ENCODE assay signal across 8 cellular contexts in the genomic region with DNA sequence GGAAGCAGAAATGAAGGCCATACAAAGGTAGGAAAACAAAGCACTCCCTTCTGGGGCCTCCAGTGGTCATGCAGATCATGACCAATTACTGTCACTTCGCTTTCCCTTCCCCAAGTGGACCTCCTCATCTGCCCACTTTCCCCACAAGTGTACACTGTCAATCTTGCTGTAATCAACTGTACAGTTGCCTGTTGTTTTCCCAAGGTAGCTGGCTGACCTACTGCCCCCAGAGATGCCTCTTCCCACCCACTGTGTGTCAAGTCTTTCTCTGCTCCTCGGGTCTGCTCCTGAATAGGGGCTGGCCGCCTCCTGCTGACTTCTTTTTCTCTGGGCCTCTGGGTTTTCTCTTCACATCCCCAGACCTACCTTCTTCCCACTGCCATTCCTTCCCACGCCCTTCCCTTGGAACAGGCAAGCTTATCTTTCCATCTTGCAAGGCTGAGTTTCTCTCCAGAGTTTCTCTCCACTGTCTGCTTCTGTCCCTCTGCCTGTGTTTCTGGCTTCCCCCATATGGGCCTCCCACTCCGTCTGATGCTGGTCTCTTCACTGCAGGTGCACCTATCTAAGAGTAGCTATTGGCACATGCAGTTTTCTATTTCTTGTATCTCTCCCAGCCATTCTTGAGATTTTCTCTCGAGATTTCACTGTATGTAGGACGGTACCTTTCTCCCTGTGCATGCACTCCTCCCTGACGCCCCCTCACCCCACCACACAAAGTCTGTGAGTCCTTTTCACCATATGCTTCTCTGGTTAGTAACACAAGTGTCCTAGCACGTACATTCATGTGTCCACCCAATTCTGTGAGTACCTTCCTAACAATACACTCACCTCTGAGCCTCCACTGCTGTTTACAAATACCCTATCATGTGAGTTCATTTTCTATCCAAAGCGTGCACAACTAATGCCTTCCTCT. TPM values are rescaled to one million over a fixed set of nuclear protein-coding genes. Genes with fewer than 3 reads are reported as not detected.
DNase-seq lines count a peak whose midpoint lies in the region; ATAC-seq and TF ChIP-seq lines count a peak whose summit lies in the region.

No MANE protein-coding gene starts in this region.

- H3K27me3 Mint-ChIP-seq in effector memory CD8-positive, alpha-beta T cell, result no peaks in the 10 kb centered on the region
- H3K27me3 Mint-ChIP-seq in naive thymus-derived CD4-positive, alpha-beta T cell, result peaks cover 0 to 2% (median 0%) of the 10 kb centered on the region in 5 donors

- H3K27ac ChIP-seq in BLaER1 (no peak overlapping the region), KMS-11 (peak overlapping the region; percentile 79; the same call in 1 of the 2 replicates)
- no peak overlapping the region for H3K27ac ChIP-seq in naive thymus-derived CD4-positive, alpha-beta T cell (ENCODE audit: low read depth, low read length)

- peak overlapping the region; percentile 98 to 99 for H3K27ac Mint-ChIP-seq in effector memory CD8-positive, alpha-beta T cell
- H3K27ac Mint-ChIP-seq in naive thymus-derived CD4-positive, alpha-beta T cell, result peak overlapping the region in 7 of 9 donors; percentile 1 to 99 (median 66)

- H2AFZ ChIP-seq in KMS-11 (ENCODE audit: low read depth), result no peak overlapping the region

- ATAC-seq in effector memory CD8-positive, alpha-beta T cell (replicated peaks), result no peak
- no peak for ATAC-seq in naive thymus-derived CD4-positive, alpha-beta T cell
- ATAC-seq in GM21723 (IDR thresholded peaks at IDR 0.05; ENCODE audit: unreplicated experiment) (no peak), GM19452 (IDR thresholded peaks at IDR 0.05; ENCODE audit: unreplicated experiment) (no peak)

- H3K4me3 ChIP-seq in BLaER1 (no peak overlapping the region), KMS-11 (IDR thresholded peaks at IDR 0.05; ENCODE audit: insufficient read depth, low read depth, low read length) (peak overlapping the region; percentile 88), BE2C (ENCODE audit: low read depth, low read length) (no peak overlapping the region)
- H3K4me3 ChIP-seq in naive thymus-derived CD4-positive, alpha-beta T cell (ENCODE audit: low read length), result no peak overlapping the region

- CTCF ChIA-PET in naive thymus-derived CD4-positive, alpha-beta T cell (lab: Charles Lee), result interaction anchor here (0.6 to 1.2 kb wide), 2 partner anchors 15 to 381 kb away, joined by 3 read pairs; no protein-coding TSS in a partner anchor

- H3K36me3 Mint-ChIP-seq in effector memory CD8-positive, alpha-beta T cell (ENCODE audit: insufficient read depth), result peaks cover 40% of the 10 kb centered on the region
- peaks cover 0 to 9% (median 0%) of the 10 kb centered on the region in 5 donors for H3K36me3 Mint-ChIP-seq in naive thymus-derived CD4-positive, alpha-beta T cell

- no peak overlapping the region for H3K9ac ChIP-seq in BLaER1
- peak overlapping the region; percentile 89; the same call in 1 of the 2 replicates for H3K9ac ChIP-seq in KMS-11

- H3K9me3 ChIP-seq in BLaER1 (no peaks in the 10 kb centered on the region), BE2C (no peaks in the 10 kb centered on the region)
- no peaks in the 10 kb centered on the region for H3K9me3 ChIP-seq in naive thymus-derived CD4-positive, alpha-beta T cell (ENCODE audit: control insufficient read depth in 2 of 3, low read length in 3 of 3)

- TF ChIP-seq CTCF in KMS-11 (conservative IDR thresholded peaks at IDR 0.05; ENCODE audit: low read depth, low read length) (no peak; the same call in 1 of the 2 replicates), BE2C (IDR thresholded peaks at IDR 0.05; ENCODE audit: low read depth, low read length) (no peak)

- POLR2A ChIA-PET in naive thymus-derived CD4-positive, alpha-beta T cell (lab: Charles Lee), result no interaction called here

- H3K79me2 ChIP-seq in KMS-11 (ENCODE audit: insufficient read depth, low read depth), result peaks cover 70% of the 10 kb centered on the region

- peaks cover 32 to 36% of the 10 kb centered on the region in 2 donors for H3K4me1 Mint-ChIP-seq in effector memory CD8-positive, alpha-beta T cell (ENCODE audit: low read depth in 2 of 2)
- peaks cover 30 to 55% (median 39%) of the 10 kb centered on the region in 7 donors for H3K4me1 Mint-ChIP-seq in naive thymus-derived CD4-positive, alpha-beta T cell

- H3K36me3 ChIP-seq in BLaER1, result no peaks in the 10 kb centered on the region
- no peaks in the 10 kb centered on the region for H3K36me3 ChIP-seq in KMS-11 (ENCODE audit: insufficient read depth)
- peaks cover 0 to 4% (median 0%) of the 10 kb centered on the region in 3 experiments for H3K36me3 ChIP-seq in naive thymus-derived CD4-positive, alpha-beta T cell (ENCODE audit: control insufficient read depth in 2 of 3, insufficient read depth in 3 of 3, low read length in 3 of 3)
- H3K36me3 ChIP-seq in BE2C, result no peaks in the 10 kb centered on the region

- peaks cover 23% of the 10 kb centered on the region for H3K27me3 ChIP-seq in BLaER1
- H3K27me3 ChIP-seq in KMS-11 (ENCODE audit: insufficient read depth, low read depth), result no peaks in the 10 kb centered on the region
- no peaks in the 10 kb centered on the region for H3K27me3 ChIP-seq in naive thymus-derived CD4-positive, alpha-beta T cell (ENCODE audit: control insufficient read depth in 2 of 2, insufficient read depth in 2 of 2, low read length in 2 of 2)
- H3K27me3 ChIP-seq in BE2C, result peaks cover 9% of the 10 kb centered on the region

- H3K4me1 ChIP-seq in BLaER1 (peaks cover 24% of the 10 kb centered on the region), KMS-11 (ENCODE audit: low read depth, poor library complexity, severe bottlenecking) (peaks cover 56% of the 10 kb centered on the region), BE2C (no peaks in the 10 kb centered on the region)
- H3K4me1 ChIP-seq in naive thymus-derived CD4-positive, alpha-beta T cell (ENCODE audit: control insufficient read depth in 2 of 2, insufficient read depth in 2 of 2, low read length in 2 of 2), result peaks cover 12 to 13% of the 10 kb centered on the region in 2 donors

- DNase-seq in effector memory CD8-positive, alpha-beta T cell, result no peak
- peak in 2 of 9 donors; percentile 8 to 10 for DNase-seq in naive thymus-derived CD4-positive, alpha-beta T cell
- no peak for DNase-seq in BE2C
- DNase-seq in activated naive CD4-positive, alpha-beta T cell (lab: John Stamatoyannopoulos, UW), result no peak

- H3K9me3 Mint-ChIP-seq in effector memory CD8-positive, alpha-beta T cell, result no peaks in the 10 kb centered on the region
- no peaks in the 10 kb centered on the region for H3K9me3 Mint-ChIP-seq in naive thymus-derived CD4-positive, alpha-beta T cell

- intact Hi-C loops in naive thymus-derived CD4-positive, alpha-beta T cell (cut with micrococcal nuclease), result loop anchor here in 1 of 2 donors (2.0 kb wide), 1 partner anchor 31 kb away; no protein-coding TSS in a partner anchor

- H3K4me2 ChIP-seq in BLaER1, result peak overlapping the region; percentile 97
- peak overlapping the region; percentile 91 for H3K4me2 ChIP-seq in KMS-11

- H3K4me3 Mint-ChIP-seq in effector memory CD8-positive, alpha-beta T cell, result peak overlapping the region; percentile 97 to 99
- peak overlapping the region; percentile 7 to 99 (median 96) for H3K4me3 Mint-ChIP-seq in naive thymus-derived CD4-positive, alpha-beta T cell

- H4K20me1 ChIP-seq in BLaER1 (peaks cover 22% of the 10 kb centered on the region), KMS-11 (ENCODE audit: insufficient read depth) (peaks cover 44% of the 10 kb centered on the region)

RNA-seq across cellular contexts. Expression of a gene that starts 2.3 kb away (rescaled TPM):
- 10 to 100 TPM; 12.6 to 65.8 (median 41.3) TPM for total RNA-seq in naive thymus-derived CD4-positive, alpha-beta T cell
- polyA plus RNA-seq in naive thymus-derived CD4-positive, alpha-beta T cell, result 1 to 10 TPM; 1.9 to 2.0 TPM
- polyA plus RNA-seq in BE2C (2012; ENCODE audit: insufficient read depth, insufficient read length, low read depth), result 0.32 TPM
